8 cellular contexts compared by ENCODE assay signal in the genomic region with DNA sequence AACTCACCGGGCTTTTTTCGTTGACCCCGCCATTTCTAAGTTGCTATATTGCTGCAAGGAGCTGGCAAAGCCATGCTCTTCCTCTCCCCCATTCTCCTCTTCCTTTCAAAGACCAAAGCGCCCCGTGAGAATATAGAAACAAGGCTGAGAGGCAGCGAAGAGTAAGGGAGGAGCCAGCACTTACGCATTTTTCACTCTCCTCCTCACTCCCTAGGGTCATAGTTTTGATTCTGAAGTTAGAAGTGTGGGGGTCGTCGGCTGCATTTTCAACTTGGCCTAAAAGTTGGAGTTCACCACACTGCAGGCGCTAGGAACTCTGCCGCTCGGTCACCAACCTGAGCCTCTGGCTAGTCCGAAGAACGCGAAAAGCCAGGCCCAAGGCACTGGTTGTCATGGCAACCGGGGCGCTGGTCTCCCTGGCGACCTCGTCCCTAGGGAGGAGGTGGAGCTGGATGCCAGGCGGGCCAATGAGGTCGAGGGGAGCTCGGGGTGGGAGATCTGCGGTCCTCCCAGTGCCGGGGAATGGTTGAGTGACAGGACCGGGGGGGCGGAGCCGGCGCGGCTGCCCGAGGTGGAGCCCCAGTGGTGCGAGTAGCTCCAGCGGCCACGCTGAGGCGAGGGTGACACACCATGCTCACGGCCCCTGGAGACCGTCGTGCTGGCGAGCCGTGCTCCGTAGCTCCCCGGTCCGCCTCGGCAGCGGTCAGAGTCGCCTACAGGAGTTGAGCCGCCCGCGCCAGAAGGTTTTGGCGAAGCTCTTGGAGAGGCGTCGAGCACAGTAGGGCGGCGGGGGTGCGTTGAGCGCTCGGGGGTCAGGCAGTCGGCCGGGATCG. TPM values are rescaled to one million over a fixed set of nuclear protein-coding genes. Genes with fewer than 3 reads are reported as not detected.
DNase-seq lines count a peak whose midpoint lies in the region; ATAC-seq and TF ChIP-seq lines count a peak whose summit lies in the region.

A gene with protein sequence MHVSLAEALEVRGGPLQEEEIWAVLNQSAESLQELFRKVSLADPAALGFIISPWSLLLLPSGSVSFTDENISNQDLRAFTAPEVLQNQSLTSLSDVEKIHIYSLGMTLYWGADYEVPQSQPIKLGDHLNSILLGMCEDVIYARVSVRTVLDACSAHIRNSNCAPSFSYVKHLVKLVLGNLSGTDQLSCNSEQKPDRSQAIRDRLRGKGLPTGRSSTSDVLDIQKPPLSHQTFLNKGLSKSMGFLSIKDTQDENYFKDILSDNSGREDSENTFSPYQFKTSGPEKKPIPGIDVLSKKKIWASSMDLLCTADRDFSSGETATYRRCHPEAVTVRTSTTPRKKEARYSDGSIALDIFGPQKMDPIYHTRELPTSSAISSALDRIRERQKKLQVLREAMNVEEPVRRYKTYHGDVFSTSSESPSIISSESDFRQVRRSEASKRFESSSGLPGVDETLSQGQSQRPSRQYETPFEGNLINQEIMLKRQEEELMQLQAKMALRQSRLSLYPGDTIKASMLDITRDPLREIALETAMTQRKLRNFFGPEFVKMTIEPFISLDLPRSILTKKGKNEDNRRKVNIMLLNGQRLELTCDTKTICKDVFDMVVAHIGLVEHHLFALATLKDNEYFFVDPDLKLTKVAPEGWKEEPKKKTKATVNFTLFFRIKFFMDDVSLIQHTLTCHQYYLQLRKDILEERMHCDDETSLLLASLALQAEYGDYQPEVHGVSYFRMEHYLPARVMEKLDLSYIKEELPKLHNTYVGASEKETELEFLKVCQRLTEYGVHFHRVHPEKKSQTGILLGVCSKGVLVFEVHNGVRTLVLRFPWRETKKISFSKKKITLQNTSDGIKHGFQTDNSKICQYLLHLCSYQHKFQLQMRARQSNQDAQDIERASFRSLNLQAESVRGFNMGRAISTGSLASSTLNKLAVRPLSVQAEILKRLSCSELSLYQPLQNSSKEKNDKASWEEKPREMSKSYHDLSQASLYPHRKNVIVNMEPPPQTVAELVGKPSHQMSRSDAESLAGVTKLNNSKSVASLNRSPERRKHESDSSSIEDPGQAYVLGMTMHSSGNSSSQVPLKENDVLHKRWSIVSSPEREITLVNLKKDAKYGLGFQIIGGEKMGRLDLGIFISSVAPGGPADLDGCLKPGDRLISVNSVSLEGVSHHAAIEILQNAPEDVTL (N-terminal part only) (plus strand): TSS at position 590 of the 833 bp plus-strand sequence. CDS start 40,942 bp downstream, outside the sequence.

- ATAC-seq in GM18858 (IDR thresholded peaks at IDR 0.05; ENCODE audit: unreplicated experiment) (peak; percentile 91), HG03064 (IDR thresholded peaks at IDR 0.05; ENCODE audit: low read depth, unreplicated experiment) (peak; percentile 97)

- peak within 1 kb of the TSS; percentile 60 for H3K4me3 ChIP-seq in colonic mucosa

- peak within 1 kb of the TSS; percentile 53 to 55 for H3K9ac ChIP-seq in colonic mucosa (ENCODE audit: low read depth in 2 of 2, low read length in 2 of 2)

- TF ChIP-seq CTCF in colonic mucosa (IDR thresholded peaks at IDR 0.05), result no peak

- no peaks in the 10 kb centered on the region for H3K36me3 ChIP-seq in colonic mucosa

- peak; percentile 95 for DNase-seq in A172 (ENCODE audit: low spot score)
- peak; percentile 81 for DNase-seq in NCI-H2196 treated with DMSO at 0.1 percent for 48 hours (lab: John Stamatoyannopoulos, UW; ENCODE audit: unreplicated experiment)
- peak; percentile 26 for DNase-seq in activated CD4-positive, alpha-beta T cell treated with anti-CD3 and anti-CD28 coated beads for 1 hour
- peak; percentile 96 for DNase-seq in colonic mucosa
- peak; percentile 96 for DNase-seq in kidney glomerular epithelial cell (lab: John Stamatoyannopoulos, UW)
- peak; percentile 36 for DNase-seq in stimulated activated CD4-positive, alpha-beta T cell treated with anti-CD3 and anti-CD28 coated beads, Interleukin-15, amount 100 ng/mL, for 1 hour (ENCODE audit: low read depth in 1 of 2, low spot score in 1 of 2)

- no peaks in the 10 kb centered on the region for H3K9me3 ChIP-seq in colonic mucosa

- peak within 1 kb of the TSS; percentile 71 for H3K27ac ChIP-seq in colonic mucosa

- intact Hi-C loops in colonic mucosa (cut with DNase I), result no loop called here

- no peaks in the 10 kb centered on the region for H3K27me3 ChIP-seq in colonic mucosa

- no peaks in the 10 kb centered on the region for H3K4me1 ChIP-seq in colonic mucosa

RNA-seq across cellular contexts. Expression of the gene that starts here (rescaled TPM):
- total RNA-seq in A172 (2014; rRNA removed; shearing (Covaris generic)), result 5.9 and 7.0 TPM in 2 replicates
- 1 to 10 TPM; 2.6 to 4.2 TPM for total RNA-seq in colonic mucosa

Comparison
In these comparisons a context has a peak if more than half of its experiments do, and no peak if none do; other contexts are left out.
1. Peak in every context shown above with its lines: DNase-seq, ATAC-seq, H3K4me3 ChIP-seq and H3K27ac ChIP-seq.
2. DNase-seq: peak in every context shown above with its lines; median percentile 96 in colonic mucosa; 96 in kidney glomerular epithelial cell; 95 in A172; 81 in NCI-H2196 treated with DMSO at 0.1 percent for 48 hours; 36 in stimulated activated CD4-positive, alpha-beta T cell treated with anti-CD3 and anti-CD28 coated beads, Interleukin-15, amount 100 ng/mL, for 1 hour; 26 in activated CD4-positive, alpha-beta T cell treated with anti-CD3 and anti-CD28 coated beads for 1 hour.